19 cellular contexts compared by ENCODE assay signal in the genomic region with DNA sequence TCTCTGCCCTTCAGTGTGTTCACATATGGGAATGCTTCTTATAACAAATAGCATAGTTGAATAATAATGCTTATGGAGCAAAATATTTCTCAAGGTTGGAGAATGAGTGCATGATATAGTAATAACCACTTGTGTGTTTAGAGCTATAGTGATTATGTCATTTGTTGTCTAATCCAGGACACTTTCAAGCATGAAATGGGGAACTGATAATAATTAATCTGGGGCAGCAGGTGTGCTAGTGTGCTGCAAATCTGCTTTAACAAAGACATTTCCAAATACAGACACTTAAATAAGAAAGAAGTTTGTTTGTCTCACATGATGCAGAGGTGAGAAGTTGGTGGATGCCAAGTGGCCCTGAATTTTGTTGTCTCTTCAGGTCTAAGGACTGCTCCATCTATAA.
DNase-seq lines count a peak whose midpoint lies in the region; ATAC-seq, FAIRE-seq and TF ChIP-seq lines count a peak whose summit lies in the region.
"Had no signal": no experiment of that assay in that cellular context is flagged by ENCODE, and none has a peak within 500 bp of the region (broad histone marks: within the 10 kb centered on the region; RNA-seq: fewer than 3 reads in every experiment).

No MANE protein-coding gene starts in this region.

- H3K36me3 Mint-ChIP-seq in naive B cell (peaks cover 5 to 6% of the 10 kb centered on the region in 2 donors), Calu3 (ENCODE audit: insufficient read depth, unreplicated experiment) (no peaks in the 10 kb centered on the region)
- H3K36me3 Mint-ChIP-seq: T-cell had no signal

- ATAC-seq in GM19372 (IDR thresholded peaks at IDR 0.05; ENCODE audit: low read depth, unreplicated experiment) (peak; percentile 74), HG03469 (IDR thresholded peaks at IDR 0.05; ENCODE audit: unreplicated experiment) (peak; percentile 75), naive B cell (ENCODE audit: low read depth in 2 of 2) (peak; percentile 75 to 78)
- ATAC-seq: GM23338, T-cell had no signal

- H3K9me3 Mint-ChIP-seq in naive B cell (peaks cover 0 to 4% (median 2%) of the 10 kb centered on the region in 7 donors), Calu3 (ENCODE audit: low read depth, unreplicated experiment) (peaks cover 26% of the 10 kb centered on the region)

- DNase-seq in GM12891 (ENCODE audit: insufficient read length, low spot score) (no peak), naive B cell (no peak), NOMO-1 treated with dmso at 0.1 percent for 144 hours (lab: John Stamatoyannopoulos, UW; ENCODE audit: unreplicated experiment) (no peak), Calu3 (no peak)
- DNase-seq in stimulated activated CD4-positive, alpha-beta T cell treated with anti-CD3 and anti-CD28 coated beads, Interleukin-12 subunit alpha, Interleukin-12 subunit beta, amount 100 ng/mL, for 4 hours: no peak
- DNase-seq: ACHN, AML-193, COR-L47, DMS153, NCI-H2029, NCI-H748 treated with DMSO at 0.1 percent for 48 hours, Right ventricle myocardium superior, T-cell, T-helper 9 cell had no signal

- H3K27me3 Mint-ChIP-seq in naive B cell (no peaks in the 10 kb centered on the region), Calu3 (ENCODE audit: unreplicated experiment) (no peaks in the 10 kb centered on the region)
- H3K27me3 Mint-ChIP-seq: T-cell had no signal

- FAIRE-seq in GM12891 (lab: Jason Lieb, UNC): no peak
- FAIRE-seq: GM19239, HTR-8/SVneo had no signal

- BruUV-seq in Calu3 (replicated peaks; lab: Mats Ljungman, UMichigan): no TSS peak

- TF ChIP-seq CTCF in Calu3 (IDR thresholded peaks at IDR 0.05; ENCODE audit: unreplicated experiment): no peak

- peak overlapping the region in 4 of 6 donors; percentile 35 to 80 (median 47) for H3K27ac Mint-ChIP-seq in naive B cell
- H3K27ac Mint-ChIP-seq in Calu3 (ENCODE audit: unreplicated experiment): no peak overlapping the region
- H3K27ac Mint-ChIP-seq: GM23338, T-cell had no signal

- intact Hi-C loops in Calu3 (cut with micrococcal nuclease; ENCODE audit: unreplicated experiment): no loop called here

- CTCF ChIA-PET in Calu3 (lab: Charles Lee): no interaction called here

- H3K4me3 Mint-ChIP-seq in naive B cell (peak overlapping the region in 5 of 8 donors; percentile 31 to 70 (median 50)), Calu3 (ENCODE audit: low read depth, unreplicated experiment) (no peak overlapping the region)
- H3K4me3 Mint-ChIP-seq: GM23338, T-cell had no signal

- TF ChIP-seq POLR2A in GM12891 (IDR thresholded peaks at IDR 0.05; ENCODE audit: low read depth, low read length): no peak

- H3K4me1 Mint-ChIP-seq in naive B cell: peaks cover 31 to 45% (median 40%) of the 10 kb centered on the region in 3 donors
- no peaks in the 10 kb centered on the region for H3K4me1 Mint-ChIP-seq in Calu3 (ENCODE audit: low read depth, unreplicated experiment)
- H3K4me1 Mint-ChIP-seq: GM23338, T-cell had no signal

TF ChIP-seq in GM12891, 5 proteins besides CTCF, POLR2A, EP300 and RAD21:
- no peak for TF ChIP-seq PAX5 (IDR thresholded peaks at IDR 0.05; ENCODE audit: insufficient read depth, low read length, severe bottlenecking)
- no peak for TF ChIP-seq TAF1 (IDR thresholded peaks at IDR 0.05; ENCODE audit: low read depth, low read length)
- peak; percentile 69 for TF ChIP-seq SPI1 (IDR thresholded peaks at IDR 0.05; ENCODE audit: low read depth, low read length)
